8 cellular contexts compared by ENCODE assay signal in the genomic region with DNA sequence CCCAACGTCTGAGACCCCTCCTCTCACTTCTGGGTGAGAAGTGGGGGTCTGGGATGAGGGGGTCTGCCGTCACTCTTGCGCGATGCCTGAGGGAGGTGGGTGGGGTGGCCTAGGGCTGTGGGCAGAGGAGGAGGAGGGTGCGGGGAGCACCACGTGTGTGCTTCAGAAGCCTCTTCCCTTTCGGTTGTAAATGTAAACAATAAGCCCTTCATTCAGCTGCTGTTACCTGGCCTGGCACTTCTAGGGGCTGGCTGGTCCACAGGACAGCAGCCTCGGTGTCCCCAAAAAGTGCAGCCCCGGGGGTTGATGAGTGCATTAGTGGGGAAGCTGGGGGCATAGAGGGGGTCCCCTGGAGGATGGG. TPM values are rescaled to one million over a fixed set of nuclear protein-coding genes. Genes with fewer than 3 reads are reported as not detected.
DNase-seq lines count a peak whose midpoint lies in the region; ATAC-seq and TF ChIP-seq lines count a peak whose summit lies in the region.

No MANE protein-coding gene starts in this region.

- intact Hi-C loops in PC-3 (cut with micrococcal nuclease), result loop anchor here (5.0 kb wide), 1 partner anchor 102 kb away; no protein-coding TSS in a partner anchor

- no peaks in the 10 kb centered on the region for H3K9me2 ChIP-seq in PC-3 (replicated peaks; ENCODE audit: low read length)

- H3K4me2 ChIP-seq in PC-3 (ENCODE audit: low read length), result peak overlapping the region; percentile 94

- CTCF ChIA-PET in PC-3 (lab: Charles Lee), result no interaction called here

- H3K9ac ChIP-seq in PC-3 (ENCODE audit: low read length) (peak overlapping the region; percentile 85), rectal smooth muscle tissue (ENCODE audit: low read length) (peak overlapping the region; percentile 66)

- H3K36me3 ChIP-seq in PC-3 (ENCODE audit: low read depth, low read length) (no peaks in the 10 kb centered on the region), rectal smooth muscle tissue (ENCODE audit: control insufficient read depth, insufficient read depth, low read length) (no peaks in the 10 kb centered on the region)

- no peaks in the 10 kb centered on the region for H3K9me3 ChIP-seq in PC-3 (ENCODE audit: low read length)

- no peak overlapping the region; the same call in 1 of the 2 replicates for H3K27ac ChIP-seq in PC-3 (ENCODE audit: low read length)
- H3K27ac ChIP-seq in rectal smooth muscle tissue (ENCODE audit: low read depth, low read length), result no peak overlapping the region

- H3F3A ChIP-seq in PC-3 (ENCODE audit: low read length, unreplicated experiment), result no peaks in the 10 kb centered on the region

- peaks cover 58% of the 10 kb centered on the region for H3K79me2 ChIP-seq in PC-3 (ENCODE audit: low read length)

- ATAC-seq in PC-3, result peak; percentile 11; the same call in 1 of the 2 replicates
- ATAC-seq in GM21737 (IDR thresholded peaks at IDR 0.05; ENCODE audit: unreplicated experiment), result no peak

- TF ChIP-seq CTCF in PC-3 (conservative IDR thresholded peaks at IDR 0.05; ENCODE audit: low read depth, low read length) (no peak), fibroblast of mammary gland (conservative IDR thresholded peaks at IDR 0.05; ENCODE audit: control insufficient read depth, insufficient read depth, low read depth, low read length) (no peak)

- peak overlapping the region; percentile 90 for H3K4me3 ChIP-seq in GM08714 (ENCODE audit: low read length)
- peak overlapping the region; percentile 98 for H3K4me3 ChIP-seq in PC-3 (ENCODE audit: low read length)
- peak overlapping the region; percentile 81 for H3K4me3 ChIP-seq in fibroblast of mammary gland (ENCODE audit: control insufficient read depth, low read depth, low read length)
- peak overlapping the region; percentile 82 for H3K4me3 ChIP-seq in rectal smooth muscle tissue (ENCODE audit: low read length)

- peak overlapping the region; percentile 43; the same call in 1 of the 2 replicates for H2AFZ ChIP-seq in PC-3 (ENCODE audit: low read length)

- peaks cover 19% of the 10 kb centered on the region for H3K4me1 ChIP-seq in PC-3 (ENCODE audit: insufficient read depth, low read length)
- peaks cover 6% of the 10 kb centered on the region for H3K4me1 ChIP-seq in rectal smooth muscle tissue (ENCODE audit: control insufficient read depth, insufficient read depth, low read length)

- no TSS peak for BruUV-seq in PC-3 (replicated peaks; lab: Mats Ljungman, UMichigan)

- POLR2A ChIA-PET in PC-3 (lab: Charles Lee; ENCODE audit: unreplicated experiment), result no interaction called here

- H3K27me3 ChIP-seq in PC-3 (ENCODE audit: low read length) (no peaks in the 10 kb centered on the region), rectal smooth muscle tissue (ENCODE audit: control insufficient read depth, insufficient read depth, low read length) (no peaks in the 10 kb centered on the region)

- DNase-seq in PC-3 (no peak), fibroblast of mammary gland (ENCODE audit: low read depth) (no peak), NCI-H226 (no peak), EL (no peak)
- no peak for DNase-seq in central memory CD4-positive, alpha-beta T cell

- peaks cover 18% of the 10 kb centered on the region; the same call in 1 of the 2 replicates for H4K20me1 ChIP-seq in PC-3 (ENCODE audit: low read length)

RNA-seq across cellular contexts. Expression of gene CLIP2, which starts 1.4 kb away (rescaled TPM):
- 26.2 and 33.8 TPM in 2 replicates for total RNA-seq in PC-3 (2014; rRNA removed)

RNA-seq across cellular contexts. Expression of gene RFC2, which starts 36.4 kb away (rescaled TPM):
- 57.4 and 60.4 TPM in 2 replicates for total RNA-seq in PC-3 (2014; rRNA removed)
